ENCODE assay signal across 1 cellular context in genomic region chr9:102631559-102631958, GRCh38.
A peak's percentile ranks its signal among the peaks of the same experiment; 100 is the strongest.
TF ChIP-seq lines count a peak whose summit lies in the region.

No MANE protein-coding gene starts in this region.

TF ChIP-seq in neural cell, 6 proteins besides CTCF, POLR2A, EP300 and RAD21 (continued from another document):
- no peak for TF ChIP-seq EZH2 (IDR thresholded peaks at IDR 0.05; ENCODE audit: borderline replicate concordance, insufficient read depth, low read length, poor library complexity, severe bottlenecking)
- peak; percentile 28 for TF ChIP-seq SMC3 (conservative IDR thresholded peaks at IDR 0.05; ENCODE audit: poor library complexity)
- no peak for TF ChIP-seq TAF1 (IDR thresholded peaks at IDR 0.05; ENCODE audit: low read depth)
TF ChIP-seq in neural cell: peak in this region for 1.
